In genomic region chr20:36550797-36551299, GRCh38 we compare ENCODE assay signal across 16 cellular contexts. TPM values are rescaled to one million over a fixed set of nuclear protein-coding genes. Genes with fewer than 3 reads are reported as not detected.
DNase-seq lines count a peak whose midpoint lies in the region; ATAC-seq and TF ChIP-seq lines count a peak whose summit lies in the region.
"Had no signal": no experiment of that assay in that cellular context is flagged by ENCODE, and none has a peak within 500 bp of the region (broad histone marks: within the 10 kb centered on the region; RNA-seq: fewer than 3 reads in every experiment).

No MANE protein-coding gene starts in this region.

- dilution Hi-C loops in mammary epithelial cell (cut with HindIII; ENCODE audit: low sequenced_read_pairs): loop anchor here (5.0 to 10.0 kb wide), 2 partner anchors 91 to 324 kb away; partner anchors contain the start of gene TLDC2

- H3K27ac Mint-ChIP-seq in activated T-cell treated with anti-CD3 and anti-CD28 coated beads, Interleukin-2, amount 50 U/mL, for 72 hours: no peak overlapping the region

- DNase-seq in GM10248 (ENCODE audit: extremely low spot score) (peak; percentile 16), mammary epithelial cell (peak; percentile 26), iPS-NIHi7 (ENCODE audit: extremely low spot score) (peak; percentile 40), gastrocnemius medialis (no peak), NCI-H526 treated with DMSO at 0.1 percent for 48 hours (lab: John Stamatoyannopoulos, UW) (no peak), foreskin fibroblast (no peak)
- DNase-seq in activated T-cell treated with anti-CD3 and anti-CD28 coated beads, Interleukin-2, amount 50 U/mL, for 72 hours: no peak
- DNase-seq in activated naive CD4-positive, alpha-beta T cell treated with anti-CD3 and anti-CD28 coated beads, Interleukin-2, amount 50 U/mL, for 16 hours: no peak
- DNase-seq: activated CD8-positive, alpha-beta memory T cell treated with anti-CD3 and anti-CD28 coated beads, Interleukin-2, amount 50 U/mL, for 4 hours; effector CD4-positive, alpha-beta T cell; foreskin melanocyte; upper lobe of left lung; WERI-Rb-1 had no signal

- CTCF ChIA-PET in GM10248 (lab: Yijun Ruan, JAX) (interaction anchor here (1.3 to 1.7 kb wide), 2 partner anchors 8 to 54 kb away, joined by 5 to 8 read pairs; partner anchors contain the start of gene RAB5IF), mammary epithelial cell (lab: Charles Lee; ENCODE audit: low non-redundant PET) (interaction anchor here (0.7 kb wide), 1 partner anchor 9 kb away, joined by 6 read pairs; no protein-coding TSS in a partner anchor)

- no peaks in the 10 kb centered on the region for H3K4me1 ChIP-seq in mammary epithelial cell (ENCODE audit: insufficient read depth, low read length)
- no peaks in the 10 kb centered on the region for H3K4me1 ChIP-seq in gastrocnemius medialis

- no peak for ATAC-seq in gastrocnemius medialis
- ATAC-seq in activated T-cell treated with anti-CD3 and anti-CD28 coated beads, Interleukin-2, amount 50 U/mL, for 72 hours (replicated peaks in 1 of 2): no peak
- ATAC-seq: SK-N-SH treated with all-trans-retinoic acid at 6 μM for 48 hours had no signal

- no peaks in the 10 kb centered on the region for H3K9me3 ChIP-seq in mammary epithelial cell (replicated peaks; ENCODE audit: insufficient read depth, low read length)
- H3K9me3 ChIP-seq in gastrocnemius medialis: no peaks in the 10 kb centered on the region
- H3K9me3 ChIP-seq: upper lobe of left lung had no signal

- TF ChIP-seq CTCF in GM10248 (IDR thresholded peaks at IDR 0.05; ENCODE audit: control extremely low read depth, extremely low read depth, low read depth, missing control alignments) (no peak), mammary epithelial cell (conservative IDR thresholded peaks at IDR 0.05 in 1 of 2, IDR thresholded peaks at IDR 0.05 in 1 of 2; ENCODE audit: extremely low read depth in 1 of 2, insufficient read depth in 1 of 2, low read depth in 1 of 2, low read length in 2 of 2) (no peak), gastrocnemius medialis (IDR thresholded peaks at IDR 0.05 in 4 of 5, conservative IDR thresholded peaks at IDR 0.05 in 1 of 5) (no peak), foreskin fibroblast (IDR thresholded peaks at IDR 0.05; ENCODE audit: low read depth, low read length) (no peak)

- no peaks in the 10 kb centered on the region for H3K27me3 ChIP-seq in mammary epithelial cell (ENCODE audit: insufficient read depth, low read length)
- no peaks in the 10 kb centered on the region for H3K27me3 ChIP-seq in gastrocnemius medialis
- H3K27me3 ChIP-seq: upper lobe of left lung had no signal

- H3K4me3 Mint-ChIP-seq in activated T-cell treated with anti-CD3 and anti-CD28 coated beads, Interleukin-2, amount 50 U/mL, for 72 hours: no peak overlapping the region

- no peak overlapping the region for H3K4me2 ChIP-seq in mammary epithelial cell (ENCODE audit: insufficient read depth, low read depth, low read length)

- H2AFZ ChIP-seq in mammary epithelial cell (ENCODE audit: low read depth, low read length): peak overlapping the region; percentile 60

- in situ Hi-C loops in mammary epithelial cell (cut with MboI; ENCODE audit: low sequenced_read_pairs in 2 of 2): loop anchor here in 1 of 2 donors (10.0 kb wide), 1 partner anchor 204 kb away; no protein-coding TSS in a partner anchor
- in situ Hi-C loops in gastrocnemius medialis (cut with MboI; ENCODE audit: low sequenced_read_pairs in 4 of 4): loop anchor here in 1 of 4 donors (10.0 kb wide), 1 partner anchor 54 kb away; the partner anchor contains the start of gene RAB5IF

- no peak for TF ChIP-seq POLR2A in gastrocnemius medialis (IDR thresholded peaks at IDR 0.05)

- WGBS in mammary epithelial cell (ENCODE audit: low coverage, missing lambda C conversion rate): 34% methylated on average over 12 of the region's 14 CpGs

- no peaks in the 10 kb centered on the region for H3K27me3 Mint-ChIP-seq in activated T-cell treated with anti-CD3 and anti-CD28 coated beads, Interleukin-2, amount 50 U/mL, for 72 hours (ENCODE audit: low read depth)

- BruUV-seq in mammary epithelial cell (replicated peaks; lab: Mats Ljungman, UMichigan): no TSS peak

- intact Hi-C loops in mammary epithelial cell (cut with micrococcal nuclease) (no loop called here), gastrocnemius medialis (cut with DNase I; ENCODE audit: low total_unique reads) (loop anchor here (10.0 kb wide), 1 partner anchor 334 kb away; no protein-coding TSS in a partner anchor)

- no peaks in the 10 kb centered on the region for H4K20me1 ChIP-seq in mammary epithelial cell (ENCODE audit: insufficient read depth, low read length)

- no peaks in the 10 kb centered on the region for H3K36me3 Mint-ChIP-seq in activated T-cell treated with anti-CD3 and anti-CD28 coated beads, Interleukin-2, amount 50 U/mL, for 72 hours (ENCODE audit: insufficient read depth in 2 of 2)

- no peaks in the 10 kb centered on the region for H3K36me3 ChIP-seq in mammary epithelial cell (ENCODE audit: insufficient read depth, low read length)
- peaks cover 0 to 4% of the 10 kb centered on the region in 2 donors for H3K36me3 ChIP-seq in gastrocnemius medialis
- H3K36me3 ChIP-seq: WERI-Rb-1 had no signal

- H3K9ac ChIP-seq in mammary epithelial cell (ENCODE audit: insufficient read depth, low read length): no peak overlapping the region

- no peak overlapping the region for H3K4me3 ChIP-seq in mammary epithelial cell (replicated peaks in 1 of 3; ENCODE audit: insufficient read depth in 1 of 3, low read depth in 2 of 3, low read length in 3 of 3)
- no peak overlapping the region for H3K4me3 ChIP-seq in gastrocnemius medialis
- no peak overlapping the region for H3K4me3 ChIP-seq in foreskin fibroblast (ENCODE audit: low read depth in 1 of 2, low read length in 2 of 2)
- H3K4me3 ChIP-seq: skin epidermis, upper lobe of left lung had no signal

- no peaks in the 10 kb centered on the region for H3K4me1 Mint-ChIP-seq in activated T-cell treated with anti-CD3 and anti-CD28 coated beads, Interleukin-2, amount 50 U/mL, for 72 hours (ENCODE audit: low read depth)

- POLR2A ChIA-PET in GM10248 (lab: Yijun Ruan, JAX): no interaction called here

- H3K27ac ChIP-seq in mammary epithelial cell (ENCODE audit: insufficient read depth, low read depth, low read length) (no peak overlapping the region), gastrocnemius medialis (peak overlapping the region; percentile 29 to 54 (median 48))
- H3K27ac ChIP-seq: WERI-Rb-1 had no signal

- H3K9me3 Mint-ChIP-seq in activated T-cell treated with anti-CD3 and anti-CD28 coated beads, Interleukin-2, amount 50 U/mL, for 72 hours: no peaks in the 10 kb centered on the region

- H3K79me2 ChIP-seq in mammary epithelial cell (ENCODE audit: insufficient read depth, low read length): no peaks in the 10 kb centered on the region

RNA-seq across cellular contexts. Expression of gene MYL9, which starts 9.5 kb away (rescaled TPM):
- total RNA-seq in mammary epithelial cell (100 to 1,000 TPM in 1 of 2 donors, 10 to 100 TPM in 1; 29.4 to 138 TPM), gastrocnemius medialis (10 to 100 TPM in 3 of 4 donors, 1 to 10 TPM in 1; 7.3 to 59.4 (median 20.8) TPM)
- polyA plus RNA-seq in mammary epithelial cell: 3.7 TPM
- 5.0 TPM for polyA minus RNA-seq in mammary epithelial cell
- 1 to 10 TPM in 1 of 2 donors, under 1 TPM in 1; 0.62 to 2.0 TPM for total RNA-seq in activated T-cell treated with anti-CD3 and anti-CD28 coated beads, Interleukin-2, amount 50 U/mL, for 72 hours
- polyA plus RNA-seq: neural cell had no signal

RNA-seq across cellular contexts. Expression of gene TGIF2, which starts 22.5 kb away (rescaled TPM):
- total RNA-seq in mammary epithelial cell: 10 to 100 TPM in 1 of 2 donors, 1 to 10 TPM in 1; 6.5 to 12.5 TPM
- polyA plus RNA-seq in mammary epithelial cell: 8.2 TPM
- 16.6 TPM for polyA minus RNA-seq in mammary epithelial cell
- total RNA-seq in gastrocnemius medialis: 1 to 10 TPM; 1.4 to 3.9 (median 1.4) TPM
- total RNA-seq in activated T-cell treated with anti-CD3 and anti-CD28 coated beads, Interleukin-2, amount 50 U/mL, for 72 hours: 10 to 100 TPM; 47.3 to 58.4 TPM

RNA-seq across cellular contexts. Expression of gene RAB5IF, which starts 54.7 kb away (rescaled TPM):
- 100 to 1,000 TPM in 1 of 2 donors, 10 to 100 TPM in 1; 61.8 to 115 TPM for total RNA-seq in mammary epithelial cell
- 117 TPM for polyA plus RNA-seq in mammary epithelial cell
- 85.0 TPM for polyA minus RNA-seq in mammary epithelial cell
- total RNA-seq in gastrocnemius medialis: 100 to 1,000 TPM; 215 to 768 (median 545) TPM
- 10 to 100 TPM; 78.2 to 88.3 TPM for total RNA-seq in activated T-cell treated with anti-CD3 and anti-CD28 coated beads, Interleukin-2, amount 50 U/mL, for 72 hours

Comparison
In these comparisons a context has a peak if more than half of its experiments do, and no peak if none do; other contexts are left out.
1. DNase-seq: peak in GM10248 (single experiment), mammary epithelial cell (single experiment) and iPS-NIHi7 (single experiment); none in gastrocnemius medialis (0 of 2), NCI-H526 treated with DMSO at 0.1 percent for 48 hours (single experiment), activated T-cell treated with anti-CD3 and anti-CD28 coated beads, Interleukin-2, amount 50 U/mL, for 72 hours (0 of 2), foreskin fibroblast (0 of 2) and activated naive CD4-positive, alpha-beta T cell treated with anti-CD3 and anti-CD28 coated beads, Interleukin-2, amount 50 U/mL, for 16 hours (single experiment).